ENCODE assay signal across 1 cellular context in genomic region chr2:27135471-27135955, GRCh38.
TF ChIP-seq lines count a peak whose summit lies in the region.

No MANE protein-coding gene starts in this region.

TF ChIP-seq in endothelial cell of umbilical vein, 7 proteins besides CTCF, POLR2A, EP300 and RAD21:
- TF ChIP-seq JUN (IDR thresholded peaks at IDR 0.05; ENCODE audit: borderline replicate concordance, insufficient read depth, insufficient read length, low read depth) (no peak), MYC (IDR thresholded peaks at IDR 0.05; ENCODE audit: low read depth, low read length) (no peak), EZH2 (IDR thresholded peaks at IDR 0.05; ENCODE audit: borderline replicate concordance, low read depth, low read length, severe bottlenecking) (no peak), MAX (IDR thresholded peaks at IDR 0.05; ENCODE audit: insufficient read depth, insufficient read length) (no peak), FOS (IDR thresholded peaks at IDR 0.05; ENCODE audit: borderline replicate concordance, insufficient read depth, low read length) (no peak), POLR2AphosphoS5 (IDR thresholded peaks at IDR 0.05; ENCODE audit: insufficient read depth, low read depth, low read length) (no peak), GATA2 (IDR thresholded peaks at IDR 0.05; ENCODE audit: insufficient read depth, insufficient read length, low read depth, low read length) (no peak)
